ENCODE assay signal across 21 cellular contexts in the genomic region with DNA sequence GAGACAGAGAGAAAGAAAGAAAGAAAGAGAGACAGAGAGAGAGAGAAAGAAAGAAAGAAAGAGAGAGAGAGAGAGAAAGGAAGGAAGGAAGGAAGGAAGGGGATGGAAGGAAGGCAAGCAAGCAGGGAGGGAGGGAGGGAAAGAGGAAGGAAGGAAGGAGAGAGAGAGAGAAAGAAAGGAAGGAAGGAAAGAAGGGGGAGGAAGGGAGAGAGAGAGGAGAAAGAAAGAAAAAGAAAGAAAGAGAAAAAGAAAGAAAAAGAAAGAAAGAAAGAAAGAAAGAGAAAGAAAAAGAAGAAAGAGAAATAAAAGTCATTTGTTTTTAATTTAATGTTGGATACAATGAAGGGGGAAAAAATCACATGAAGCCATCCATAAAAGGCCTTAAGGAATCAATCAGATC. TPM values are rescaled to one million over a fixed set of nuclear protein-coding genes. Genes with fewer than 3 reads are reported as not detected.
A peak's percentile ranks its signal among the peaks of the same experiment; 100 is the strongest.
DNase-seq lines count a peak whose midpoint lies in the region; ATAC-seq, FAIRE-seq and TF ChIP-seq lines count a peak whose summit lies in the region.
"Had no signal": no experiment of that assay in that cellular context is flagged by ENCODE, and none has a peak within 500 bp of the region (broad histone marks: within the 10 kb centered on the region; RNA-seq: fewer than 3 reads in every experiment).

No MANE protein-coding gene starts in this region.

- dilution Hi-C loops in mammary epithelial cell (cut with HindIII; ENCODE audit: low sequenced_read_pairs), result no loop called here

- in situ Hi-C loops in mammary epithelial cell (cut with MboI; ENCODE audit: low sequenced_read_pairs in 2 of 2) (no loop called here), K562 (cut with MboI) (no loop called here)

- H3K79me2 ChIP-seq in mammary epithelial cell (ENCODE audit: insufficient read depth, low read length), result peaks cover 11% of the 10 kb centered on the region
- H3K79me2 ChIP-seq in K562 (ENCODE audit: control insufficient read depth, insufficient read depth, low read length), result no peaks in the 10 kb centered on the region

- TF ChIP-seq RAD21 in K562 (CRISPR knock-in tag; conservative IDR thresholded peaks at IDR 0.05 in 1 of 2, IDR thresholded peaks at IDR 0.05 in 1 of 2), result no peak

- CTCF ChIA-PET in mammary epithelial cell (lab: Charles Lee; ENCODE audit: low non-redundant PET) (no interaction called here), K562 (lab: Yijun Ruan, JAX; ENCODE audit: low intra/inter-chr PET ratio) (no interaction called here)
- CTCF ChIA-PET in CD8-positive, alpha-beta memory T cell (lab: Charles Lee), result no interaction called here

- H3K9me1 ChIP-seq in K562 (ENCODE audit: control insufficient read depth, insufficient read depth, low read length), result peaks cover 3% of the 10 kb centered on the region

- H2AFZ ChIP-seq in mammary epithelial cell (ENCODE audit: low read depth, low read length) (no peak overlapping the region), K562 (ENCODE audit: low read depth, low read length) (no peak overlapping the region)

- H3K36me3 ChIP-seq in breast epithelium (no peaks in the 10 kb centered on the region), mammary epithelial cell (ENCODE audit: insufficient read depth, low read length) (no peaks in the 10 kb centered on the region), K562 (ENCODE audit: control insufficient read depth, insufficient read depth, low read length) (no peaks in the 10 kb centered on the region)
- no peaks in the 10 kb centered on the region for H3K36me3 ChIP-seq in CD8-positive, alpha-beta memory T cell (ENCODE audit: insufficient read depth, low read length)

- no peak for TF ChIP-seq EP300 in K562 (IDR thresholded peaks at IDR 0.05; ENCODE audit: low read length)

- H3K27me3 ChIP-seq in breast epithelium (no peaks in the 10 kb centered on the region), mammary epithelial cell (ENCODE audit: insufficient read depth, low read length) (no peaks in the 10 kb centered on the region), K562 (ENCODE audit: control insufficient read depth in 2 of 2, insufficient read depth in 2 of 2, low read length in 2 of 2) (peaks cover 22 to 36% of the 10 kb centered on the region in 2 experiments; a peak in 4 of 5 replicates)
- H3K27me3 ChIP-seq in CD8-positive, alpha-beta memory T cell (ENCODE audit: insufficient read depth, low read length, poor library complexity, severe bottlenecking), result no peaks in the 10 kb centered on the region

- H3K27me3 Mint-ChIP-seq in CD8-positive, alpha-beta memory T cell, result no peaks in the 10 kb centered on the region
- no peaks in the 10 kb centered on the region for H3K27me3 Mint-ChIP-seq in stimulated activated memory B cell treated with anti-CD40 and anti-IgM and Interleukin-4, amounts not matched to agents 10 μg/mL and 1 μg/mL and 100 μg/mL, for 72 hours

- H3K36me3 Mint-ChIP-seq in CD8-positive, alpha-beta memory T cell, result peaks cover 0 to 25% (median 16%) of the 10 kb centered on the region in 3 donors
- peaks cover 35% of the 10 kb centered on the region for H3K36me3 Mint-ChIP-seq in stimulated activated memory B cell treated with anti-CD40 and anti-IgM and Interleukin-4, amounts not matched to agents 10 μg/mL and 1 μg/mL and 100 μg/mL, for 72 hours

- ATAC-seq in K562 (no peak), HG02938 (IDR thresholded peaks at IDR 0.05; ENCODE audit: unreplicated experiment) (no peak), left lobe of liver (no peak)
- ATAC-seq in stimulated activated memory B cell treated with anti-CD40 and anti-IgM and Interleukin-4, amounts not matched to agents 10 μg/mL and 1 μg/mL and 100 μg/mL, for 72 hours, result no peak

- intact Hi-C loops in breast epithelium (cut with DNase I; ENCODE audit: low total_unique reads), result no loop called here
- intact Hi-C loops in mammary epithelial cell (cut with micrococcal nuclease), result no loop called here
- intact Hi-C loops in K562 (cut with micrococcal nuclease), result no loop called here

- H3K9me3 ChIP-seq in breast epithelium (no peaks in the 10 kb centered on the region), mammary epithelial cell (replicated peaks; ENCODE audit: insufficient read depth, low read length) (no peaks in the 10 kb centered on the region), K562 (replicated peaks; ENCODE audit: control insufficient read depth, insufficient read depth, low read depth, low read length) (no peaks in the 10 kb centered on the region)
- H3K9me3 ChIP-seq in CD8-positive, alpha-beta memory T cell (ENCODE audit: low read length), result no peaks in the 10 kb centered on the region

- H3K27ac Mint-ChIP-seq in CD8-positive, alpha-beta memory T cell, result peak overlapping the region in 5 of 8 donors; percentile 15 to 64 (median 55)
- H3K27ac Mint-ChIP-seq in stimulated activated memory B cell treated with anti-CD40 and anti-IgM and Interleukin-4, amounts not matched to agents 10 μg/mL and 1 μg/mL and 100 μg/mL, for 72 hours, result peak overlapping the region; percentile 2

- BruUV-seq in mammary epithelial cell (replicated peaks; lab: Mats Ljungman, UMichigan) (no TSS peak), K562 (replicated peaks; lab: Mats Ljungman, UMichigan) (no TSS peak)

- H3K9ac ChIP-seq in mammary epithelial cell (ENCODE audit: insufficient read depth, low read length), result no peak overlapping the region
- H3K9ac ChIP-seq in K562 (ENCODE audit: insufficient read depth in 1 of 2, low read depth in 2 of 2, low read length in 2 of 2), result no peak overlapping the region

- no peaks in the 10 kb centered on the region for H3K4me1 ChIP-seq in breast epithelium
- H3K4me1 ChIP-seq in mammary epithelial cell (ENCODE audit: insufficient read depth, low read length), result peaks cover 16% of the 10 kb centered on the region
- peaks cover 15% of the 10 kb centered on the region for H3K4me1 ChIP-seq in CD8-positive, alpha-beta memory T cell (ENCODE audit: insufficient read depth, low read length)
- H3K4me1 ChIP-seq in K562 (replicated peaks in 1 of 2; ENCODE audit: control insufficient read depth in 2 of 2, insufficient read depth in 2 of 2, low read length in 2 of 2), result peaks cover 8 to 9% of the 10 kb centered on the region in 2 experiments; a peak in 4 of 5 replicates

- FAIRE-seq in K562 (lab: Jason Lieb, UNC), result no peak
- FAIRE-seq: H1 had no signal

- H3K4me2 ChIP-seq in mammary epithelial cell (ENCODE audit: insufficient read depth, low read depth, low read length) (no peak overlapping the region), K562 (ENCODE audit: insufficient read depth, low read length) (no peak overlapping the region)

- no peak overlapping the region for H3K4me3 ChIP-seq in breast epithelium
- H3K4me3 ChIP-seq in mammary epithelial cell (replicated peaks in 1 of 3; ENCODE audit: insufficient read depth in 1 of 3, low read depth in 2 of 3, low read length in 3 of 3), result no peak overlapping the region
- no peak overlapping the region for H3K4me3 ChIP-seq in CD8-positive, alpha-beta memory T cell (ENCODE audit: low read length)
- no peak overlapping the region for H3K4me3 ChIP-seq in K562

- TF ChIP-seq CTCF in breast epithelium (IDR thresholded peaks at IDR 0.05) (no peak), mammary epithelial cell (conservative IDR thresholded peaks at IDR 0.05 in 1 of 2, IDR thresholded peaks at IDR 0.05 in 1 of 2; ENCODE audit: extremely low read depth in 1 of 2, insufficient read depth in 1 of 2, low read depth in 1 of 2, low read length in 2 of 2) (no peak), K562 (IDR thresholded peaks at IDR 0.05 in 2 of 3, conservative IDR thresholded peaks at IDR 0.05 in 1 of 3; ENCODE audit: insufficient read depth in 2 of 3, low read depth in 1 of 3, low read length in 3 of 3) (no peak)

- no peak for DNase-seq in breast epithelium (ENCODE audit: low spot score in 2 of 2)
- no peak for DNase-seq in mammary epithelial cell
- DNase-seq in CD8-positive, alpha-beta memory T cell, result no peak
- DNase-seq in K562 (ENCODE audit: extremely low read depth in 1 of 4, low spot score in 3 of 4), result no peak
- DNase-seq in left lobe of liver (ENCODE audit: low spot score), result no peak
- no peak for DNase-seq in HK-2 (ENCODE audit: unreplicated experiment)
- DNase-seq: 8988T, DMS79 treated with DMSO at 0.1 percent for 48 hours, NCI-H1417 treated with DMSO at 0.1 percent for 48 hours, NCI-H187 treated with DMSO at 0.1 percent for 48 hours, NCI-H226, NCI-H82, OCI-M1, SHP77 treated with DMSO at 0.1 percent for 48 hours had no signal

- H3K4me3 Mint-ChIP-seq in CD8-positive, alpha-beta memory T cell, result peak overlapping the region in 1 of 7 donors; percentile 52
- no peak overlapping the region for H3K4me3 Mint-ChIP-seq in stimulated activated memory B cell treated with anti-CD40 and anti-IgM and Interleukin-4, amounts not matched to agents 10 μg/mL and 1 μg/mL and 100 μg/mL, for 72 hours

- H4K20me1 ChIP-seq in mammary epithelial cell (ENCODE audit: insufficient read depth, low read length) (no peaks in the 10 kb centered on the region), K562 (replicated peaks; ENCODE audit: control insufficient read depth, insufficient read depth, low read length) (peaks cover 4% of the 10 kb centered on the region; the same call in 1 of the 2 replicates)

- H3K27ac ChIP-seq in breast epithelium (peak overlapping the region; percentile 45 to 82), mammary epithelial cell (ENCODE audit: insufficient read depth, low read depth, low read length) (no peak overlapping the region), K562 (ENCODE audit: extremely low read depth, low read depth, low read length) (no peak overlapping the region)
- no peak overlapping the region for H3K27ac ChIP-seq in CD8-positive, alpha-beta memory T cell (ENCODE audit: low read depth, low read length)
- H3K27ac ChIP-seq: HL-60 had no signal

- POLR2A ChIA-PET in CD8-positive, alpha-beta memory T cell (lab: Charles Lee), result no interaction called here
- POLR2A ChIA-PET in K562 (lab: Yijun Ruan, JAX), result no interaction called here

- TF ChIP-seq POLR2A in breast epithelium (IDR thresholded peaks at IDR 0.05) (no peak), K562 (conservative IDR thresholded peaks at IDR 0.05) (no peak)

- peaks cover 26 to 39% (median 35%) of the 10 kb centered on the region in 3 donors for H3K4me1 Mint-ChIP-seq in CD8-positive, alpha-beta memory T cell
- peaks cover 41% of the 10 kb centered on the region for H3K4me1 Mint-ChIP-seq in stimulated activated memory B cell treated with anti-CD40 and anti-IgM and Interleukin-4, amounts not matched to agents 10 μg/mL and 1 μg/mL and 100 μg/mL, for 72 hours

- no peaks in the 10 kb centered on the region for H3K9me3 Mint-ChIP-seq in CD8-positive, alpha-beta memory T cell
- H3K9me3 Mint-ChIP-seq in stimulated activated memory B cell treated with anti-CD40 and anti-IgM and Interleukin-4, amounts not matched to agents 10 μg/mL and 1 μg/mL and 100 μg/mL, for 72 hours, result no peaks in the 10 kb centered on the region

RNA-seq across cellular contexts. Expression of gene RASSF4, which starts 4.6 kb away (rescaled TPM):
- total RNA-seq in breast epithelium (100 to 1,000 TPM in 1 of 3 donors, 10 to 100 TPM in 2; 18.7 to 364 (median 41.1) TPM), mammary epithelial cell (1 to 10 TPM; 1.4 to 4.0 TPM), K562 (2014; rRNA removed) (0.04 and 0.09 TPM in 2 replicates), K562 (2014; rRNA removed; fragmentation: Illumina TruSeq; extraction: Trizol) (not detected in 2 replicates), K562 (2015; rRNA removed; fragmentation: Illumina TruSeq; extraction: Trizol) (not detected in 2 replicates), K562 (2021) (0.18 and 0.62 TPM in 2 replicates), left lobe of liver (25.0 TPM)
- polyA plus RNA-seq in mammary epithelial cell (3.4 TPM), K562 (2011; rRNA removed) (0.05 and 0.13 TPM in 2 replicates), K562 (2014; fragmentation: Illumina TruSeq; extraction: Trizol) (0.10 TPM in 1 of 2 replicates, not detected in the other), K562 (2014; fragmentation: Nextera tagmentation; extraction: Ambion mirVana) (under 1 TPM in 1 of 2 experiments, not detected in 1; 0.01 TPM), K562 (2014; rRNA removed) (0.13 TPM in 1 of 2 replicates, not detected in the other)
- 8.9 TPM for polyA minus RNA-seq in mammary epithelial cell
- total RNA-seq in CD8-positive, alpha-beta memory T cell, result 1 to 10 TPM; 2.8 TPM
- polyA plus RNA-seq in CD8-positive, alpha-beta memory T cell, result 0.85 TPM
- total RNA-seq in K562 (2011; cell fraction: chromatin; rRNA removed; ENCODE audit: low replicate concordance), result 0.21 and 0.58 TPM in 2 replicates
- total RNA-seq in K562 (2011; cell fraction: nucleolus; rRNA removed), result 0.17 and 0.66 TPM in 2 replicates
- total RNA-seq in K562 (2011; cell fraction: nucleoplasm; rRNA removed), result 0.15 and 0.29 TPM in 2 replicates
- 0.04 and 0.30 TPM in 2 replicates for polyA plus RNA-seq in K562 (2011; cell fraction: cytosol; rRNA removed)
- polyA plus RNA-seq in K562 (2011; cell fraction: nucleus; rRNA removed), result 0.25 and 0.30 TPM in 2 replicates
- 0.20 and 0.68 TPM in 2 replicates for polyA plus RNA-seq in K562 (2012)
- not detected in 2 replicates for polyA minus RNA-seq in K562 (2011; rRNA and poly(A)+ RNA removed)
- polyA minus RNA-seq in K562 (2011; cell fraction: cytosol; rRNA and poly(A)+ RNA removed), result not detected in 2 replicates
- polyA minus RNA-seq in K562 (2011; cell fraction: nucleus; rRNA and poly(A)+ RNA removed), result not detected in 2 replicates

RNA-seq across cellular contexts. Expression of gene DEPP1, which starts 23.6 kb away (rescaled TPM):
- total RNA-seq in breast epithelium (1,000 to 10,000 TPM in 1 of 3 donors, 100 to 1,000 TPM in 2; 139 to 2,057 (median 460) TPM), mammary epithelial cell (10 to 100 TPM; 25.0 to 45.6 TPM), K562 (2014; rRNA removed) (0.33 and 0.54 TPM in 2 replicates), K562 (2014; rRNA removed; fragmentation: Illumina TruSeq; extraction: Trizol) (0.06 and 0.07 TPM in 2 replicates), K562 (2015; rRNA removed; fragmentation: Illumina TruSeq; extraction: Trizol) (0.11 and 0.18 TPM in 2 replicates), K562 (2021) (0.34 and 0.40 TPM in 2 replicates), left lobe of liver (6.8 TPM)
- polyA plus RNA-seq in mammary epithelial cell (139 TPM), K562 (2011; rRNA removed) (0.42 and 1.1 TPM in 2 replicates), K562 (2014; fragmentation: Illumina TruSeq; extraction: Trizol) (0.19 TPM in 2 replicates), K562 (2014; fragmentation: Nextera tagmentation; extraction: Ambion mirVana) (under 1 TPM in 1 of 2 experiments, not detected in 1; 0.04 TPM), K562 (2014; rRNA removed) (0.21 and 0.26 TPM in 2 replicates)
- 230 TPM for polyA minus RNA-seq in mammary epithelial cell
- under 1 TPM in 1 of 2 experiments, not detected in 1; 0.11 TPM for total RNA-seq in CD8-positive, alpha-beta memory T cell
- not detected for polyA plus RNA-seq in CD8-positive, alpha-beta memory T cell
- 0.32 and 3.0 TPM in 2 replicates for total RNA-seq in K562 (2011; cell fraction: chromatin; rRNA removed; ENCODE audit: low replicate concordance)
- total RNA-seq in K562 (2011; cell fraction: nucleolus; rRNA removed), result 2.4 and 4.7 TPM in 2 replicates
- total RNA-seq in K562 (2011; cell fraction: nucleoplasm; rRNA removed), result 1.5 and 2.3 TPM in 2 replicates
- polyA plus RNA-seq in K562 (2011; cell fraction: cytosol; rRNA removed), result 1.3 and 1.5 TPM in 2 replicates
- polyA plus RNA-seq in K562 (2011; cell fraction: nucleus; rRNA removed), result 0.47 and 1.1 TPM in 2 replicates
- 0.46 and 1.3 TPM in 2 replicates for polyA plus RNA-seq in K562 (2012)
- polyA minus RNA-seq in K562 (2011; rRNA and poly(A)+ RNA removed), result 0.77 and 1.1 TPM in 2 replicates
- polyA minus RNA-seq in K562 (2011; cell fraction: cytosol; rRNA and poly(A)+ RNA removed), result 0.76 and 1.8 TPM in 2 replicates
- polyA minus RNA-seq in K562 (2011; cell fraction: nucleus; rRNA and poly(A)+ RNA removed), result 1.9 and 3.2 TPM in 2 replicates

RNA-seq across cellular contexts. Expression of gene TMEM72, which starts 43.8 kb away (rescaled TPM):
- total RNA-seq in breast epithelium (not detected), mammary epithelial cell (not detected), K562 (2014; rRNA removed) (not detected in 2 replicates), K562 (2014; rRNA removed; fragmentation: Illumina TruSeq; extraction: Trizol) (not detected in 2 replicates), K562 (2015; rRNA removed; fragmentation: Illumina TruSeq; extraction: Trizol) (not detected in 2 replicates), K562 (2021) (not detected in 2 replicates), left lobe of liver (not detected)
- polyA plus RNA-seq in mammary epithelial cell (not detected), K562 (2011; rRNA removed) (not detected in 2 replicates), K562 (2014; fragmentation: Illumina TruSeq; extraction: Trizol) (not detected in 2 replicates), K562 (2014; fragmentation: Nextera tagmentation; extraction: Ambion mirVana) (not detected), K562 (2014; rRNA removed) (not detected in 2 replicates)
- polyA minus RNA-seq in mammary epithelial cell, result not detected
- not detected for total RNA-seq in CD8-positive, alpha-beta memory T cell
- polyA plus RNA-seq in CD8-positive, alpha-beta memory T cell, result not detected
- total RNA-seq in K562 (2011; cell fraction: chromatin; rRNA removed; ENCODE audit: low replicate concordance), result not detected in 2 replicates
- total RNA-seq in K562 (2011; cell fraction: nucleolus; rRNA removed), result not detected in 2 replicates
- total RNA-seq in K562 (2011; cell fraction: nucleoplasm; rRNA removed), result not detected in 2 replicates
- not detected in 2 replicates for polyA plus RNA-seq in K562 (2011; cell fraction: cytosol; rRNA removed)
- not detected in 2 replicates for polyA plus RNA-seq in K562 (2011; cell fraction: nucleus; rRNA removed)
- not detected in 2 replicates for polyA plus RNA-seq in K562 (2012)
- not detected in 2 replicates for polyA minus RNA-seq in K562 (2011; rRNA and poly(A)+ RNA removed)
- polyA minus RNA-seq in K562 (2011; cell fraction: cytosol; rRNA and poly(A)+ RNA removed), result not detected in 2 replicates
- not detected in 2 replicates for polyA minus RNA-seq in K562 (2011; cell fraction: nucleus; rRNA and poly(A)+ RNA removed)
- total RNA-seq: H1, HT1080, M059J had no signal
- polyA plus RNA-seq: BJ, H1 had no signal

RNA-seq across cellular contexts. Expression of gene ZNF22, which starts 45.8 kb away (rescaled TPM):
- total RNA-seq in breast epithelium (10 to 100 TPM; 32.0 to 54.1 (median 34.2) TPM), mammary epithelial cell (1 to 10 TPM; 7.2 to 7.7 TPM), K562 (2014; rRNA removed) (35.9 and 36.2 TPM in 2 replicates), K562 (2014; rRNA removed; fragmentation: Illumina TruSeq; extraction: Trizol) (68.4 and 69.4 TPM in 2 replicates), K562 (2015; rRNA removed; fragmentation: Illumina TruSeq; extraction: Trizol) (47.9 and 48.6 TPM in 2 replicates), K562 (2021) (40.5 and 52.9 TPM in 2 replicates), left lobe of liver (12.9 TPM)
- polyA plus RNA-seq in mammary epithelial cell (2.7 TPM), K562 (2011; rRNA removed) (39.2 and 51.2 TPM in 2 replicates), K562 (2014; fragmentation: Illumina TruSeq; extraction: Trizol) (51.3 and 62.2 TPM in 2 replicates), K562 (2014; fragmentation: Nextera tagmentation; extraction: Ambion mirVana) (10 to 100 TPM; 92.2 to 98.7 TPM), K562 (2014; rRNA removed) (42.4 and 60.4 TPM in 2 replicates)
- polyA minus RNA-seq in mammary epithelial cell, result 1.9 TPM
- 10 to 100 TPM; 36.1 to 37.2 TPM for total RNA-seq in CD8-positive, alpha-beta memory T cell
- polyA plus RNA-seq in CD8-positive, alpha-beta memory T cell, result 49.1 TPM
- total RNA-seq in K562 (2011; cell fraction: chromatin; rRNA removed; ENCODE audit: low replicate concordance), result 6.0 and 13.6 TPM in 2 replicates
- total RNA-seq in K562 (2011; cell fraction: nucleolus; rRNA removed), result 5.3 and 7.1 TPM in 2 replicates
- total RNA-seq in K562 (2011; cell fraction: nucleoplasm; rRNA removed), result 9.9 and 11.2 TPM in 2 replicates
- 9.3 and 18.6 TPM in 2 replicates for polyA plus RNA-seq in K562 (2011; cell fraction: cytosol; rRNA removed)
- polyA plus RNA-seq in K562 (2011; cell fraction: nucleus; rRNA removed), result 7.4 and 12.9 TPM in 2 replicates
- 38.3 and 41.5 TPM in 2 replicates for polyA plus RNA-seq in K562 (2012)
- polyA minus RNA-seq in K562 (2011; rRNA and poly(A)+ RNA removed), result 19.0 and 19.4 TPM in 2 replicates
- 5.3 and 8.3 TPM in 2 replicates for polyA minus RNA-seq in K562 (2011; cell fraction: cytosol; rRNA and poly(A)+ RNA removed)
- 5.3 and 11.1 TPM in 2 replicates for polyA minus RNA-seq in K562 (2011; cell fraction: nucleus; rRNA and poly(A)+ RNA removed)

Comparison
In these comparisons a context has a peak if more than half of its experiments do, and no peak if none do; other contexts are left out.
1. H3K27ac ChIP-seq: peak in breast epithelium (2 of 2); none in mammary epithelial cell (single experiment), CD8-positive, alpha-beta memory T cell (single experiment) and K562 (single experiment).